ENCODE assay signal across 1 cellular context in the genomic region with DNA sequence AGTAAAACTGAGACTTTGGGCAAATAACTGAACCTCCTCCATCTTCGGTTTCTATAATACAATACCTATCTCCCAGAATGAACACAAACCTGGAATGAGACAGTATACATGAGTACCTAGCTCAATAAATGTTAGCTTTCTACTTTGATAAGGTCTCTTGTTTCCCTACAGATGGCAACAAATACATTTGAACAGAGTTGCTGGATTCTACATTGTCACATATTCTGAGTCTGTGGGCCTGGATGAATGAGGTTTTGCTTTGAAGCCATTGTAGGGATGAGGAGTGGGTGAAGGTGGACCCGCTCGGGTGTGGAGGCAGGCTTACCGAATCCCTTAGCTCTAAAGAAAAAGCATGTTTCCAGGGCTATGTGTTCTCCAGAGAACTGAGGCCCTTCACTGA.
TF ChIP-seq lines count a peak whose summit lies in the region.

No MANE protein-coding gene starts in this region.

TF ChIP-seq in IMR-90, 13 proteins besides CTCF, POLR2A, EP300 and RAD21:
- TF ChIP-seq MAZ (IDR thresholded peaks at IDR 0.05; ENCODE audit: borderline replicate concordance, low read depth, low read length), result no peak
- TF ChIP-seq RCOR1 (IDR thresholded peaks at IDR 0.05; ENCODE audit: insufficient replicate concordance, low read length), result no peak
- TF ChIP-seq MXI1 (IDR thresholded peaks at IDR 0.05; ENCODE audit: borderline replicate concordance, low read depth, low read length), result no peak
- no peak for TF ChIP-seq MAFK (IDR thresholded peaks at IDR 0.05; ENCODE audit: low read depth, low read length)
- no peak for TF ChIP-seq RFX5 (IDR thresholded peaks at IDR 0.05; ENCODE audit: low read depth, low read length)
- TF ChIP-seq NFE2L2 (IDR thresholded peaks at IDR 0.05; ENCODE audit: low read depth, low read length), result no peak
- no peak for TF ChIP-seq SMC3 (IDR thresholded peaks at IDR 0.05; ENCODE audit: low read depth, low read length)
- TF ChIP-seq CEBPB (IDR thresholded peaks at IDR 0.05; ENCODE audit: low read depth, low read length), result no peak
- TF ChIP-seq, protein P1, sequence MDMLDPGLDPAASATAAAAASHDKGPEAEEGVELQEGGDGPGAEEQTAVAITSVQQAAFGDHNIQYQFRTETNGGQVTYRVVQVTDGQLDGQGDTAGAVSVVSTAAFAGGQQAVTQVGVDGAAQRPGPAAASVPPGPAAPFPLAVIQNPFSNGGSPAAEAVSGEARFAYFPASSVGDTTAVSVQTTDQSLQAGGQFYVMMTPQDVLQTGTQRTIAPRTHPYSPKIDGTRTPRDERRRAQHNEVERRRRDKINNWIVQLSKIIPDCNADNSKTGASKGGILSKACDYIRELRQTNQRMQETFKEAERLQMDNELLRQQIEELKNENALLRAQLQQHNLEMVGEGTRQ (IDR thresholded peaks at IDR 0.05; ENCODE audit: low read depth, low read length), result no peak
- TF ChIP-seq ELK1 (IDR thresholded peaks at IDR 0.05; ENCODE audit: borderline replicate concordance, low read depth, low read length), result no peak
- TF ChIP-seq CHD1 (IDR thresholded peaks at IDR 0.05; ENCODE audit: low read depth, low read length), result no peak
- TF ChIP-seq BHLHE40 (IDR thresholded peaks at IDR 0.05; ENCODE audit: low read depth, low read length), result no peak
- TF ChIP-seq FOS (IDR thresholded peaks at IDR 0.05; ENCODE audit: low read depth, low read length), result no peak
TF ChIP-seq in IMR-90: peak in this region for 0.
